In genomic region chr9:16867571-16868311, GRCh38 we compare ENCODE assay signal across 1 cellular context.
TF ChIP-seq lines count a peak whose summit lies in the region.

No MANE protein-coding gene starts in this region.

TF ChIP-seq in GM23338, 12 proteins besides CTCF, POLR2A, EP300 and RAD21 (continued from another document):
- TF ChIP-seq ZNF462 (CRISPR knock-in tag; IDR thresholded peaks at IDR 0.05) (no peak), ZNF114 (CRISPR knock-in tag; IDR thresholded peaks at IDR 0.05) (no peak)
